In the genomic region with DNA sequence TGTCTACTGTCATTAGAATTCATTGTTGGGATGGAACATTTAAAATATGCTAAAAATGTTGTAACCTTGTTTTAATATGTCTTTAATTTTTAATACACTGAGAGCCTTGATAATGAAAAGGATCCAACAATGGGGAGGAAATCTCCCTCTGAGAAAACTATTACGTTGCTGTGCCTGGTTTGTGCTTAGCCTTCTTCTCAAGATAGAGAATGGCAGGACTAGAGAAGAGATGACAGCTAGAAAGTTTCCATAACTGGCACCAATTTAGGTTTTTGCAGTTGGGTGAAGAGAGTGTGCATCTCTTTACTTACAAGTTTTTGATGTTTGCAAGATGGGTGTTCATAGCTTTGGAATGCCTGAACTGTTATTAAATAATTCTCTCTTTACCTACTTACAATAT, we compare ENCODE assay signal across 20 cellular contexts. TPM values are rescaled to one million over a fixed set of nuclear protein-coding genes. Genes with fewer than 3 reads are reported as not detected.
DNase-seq lines count a peak whose midpoint lies in the region; ATAC-seq, FAIRE-seq and TF ChIP-seq lines count a peak whose summit lies in the region.
"Had no signal": no experiment of that assay in that cellular context is flagged by ENCODE, and none has a peak within 500 bp of the region (broad histone marks: within the 10 kb centered on the region; RNA-seq: fewer than 3 reads in every experiment).

No MANE protein-coding gene starts in this region.

- DNase-seq in A549 (ENCODE audit: low read depth in 1 of 2, low spot score in 1 of 2): no peak
- no peak for DNase-seq in GM12892 (ENCODE audit: insufficient read length)
- DNase-seq: AML-193; Caco-2; Calu3; CD4-positive, alpha-beta T cell; CD8-positive, alpha-beta T cell; DMS79 treated with DMSO at 0.1 percent for 48 hours; GDM1 had no signal

- H3K9me3 ChIP-seq in A549: no peaks in the 10 kb centered on the region
- H3K9me3 ChIP-seq: Caco-2 had no signal

- TF ChIP-seq EP300 in A549 (IDR thresholded peaks at IDR 0.05): no peak

- no peak overlapping the region for H3K27ac ChIP-seq in A549
- H3K27ac ChIP-seq: 22Rv1; BLaER1 treated with 17β-estradiol and CSF1 and Interleukin-3, amounts not matched to agents 10 nM and 100 nM; C4-2B had no signal

- POLR2A ChIA-PET in A549 (lab: Yijun Ruan, JAX): no interaction called here

- peak; percentile 78 for FAIRE-seq in A549 (lab: Jason Lieb, UNC)
- FAIRE-seq in G401.6 (lab: Jason Lieb, UNC): peak; percentile 55
- FAIRE-seq in GM12892 (lab: Jason Lieb, UNC): no peak
- FAIRE-seq: D721Med, GM12878, GM19239 had no signal

- WGBS in A549 (ENCODE audit: missing lambda C conversion rate): 11% methylated on average over 1 of the region's 1 CpG

- no peak for TF ChIP-seq RAD21 in A549 (conservative IDR thresholded peaks at IDR 0.05 in 1 of 2, IDR thresholded peaks at IDR 0.05 in 1 of 2)

- ATAC-seq in A549: no peak
- ATAC-seq in SK-N-SH treated with all-trans-retinoic acid at 6 μM for 48 hours: peak; percentile 83
- no peak for ATAC-seq in HG03432 (IDR thresholded peaks at IDR 0.05; ENCODE audit: unreplicated experiment)
- no peak for ATAC-seq in HG03439 (IDR thresholded peaks at IDR 0.05; ENCODE audit: unreplicated experiment)
- ATAC-seq: CD8-positive, alpha-beta T cell; GM12878 had no signal

- no peaks in the 10 kb centered on the region for H3K4me1 ChIP-seq in A549
- H3K4me1 ChIP-seq: BLaER1 treated with 17β-estradiol and CSF1 and Interleukin-3, amounts not matched to agents 10 nM and 100 nM; Caco-2 had no signal

- H3K4me3 ChIP-seq in A549: no peak overlapping the region
- H3K4me3 ChIP-seq: BLaER1 treated with 17β-estradiol and CSF1 and Interleukin-3, amounts not matched to agents 10 nM and 100 nM; GM12878 had no signal

- no peak for TF ChIP-seq CTCF in A549 (IDR thresholded peaks at IDR 0.05)

- no peak overlapping the region for H3K4me2 ChIP-seq in A549
- H3K4me2 ChIP-seq: BLaER1 treated with 17β-estradiol and CSF1 and Interleukin-3, amounts not matched to agents 10 nM and 100 nM had no signal

- TF ChIP-seq POLR2A in A549 (IDR thresholded peaks at IDR 0.05; ENCODE audit: low read length): no peak
- TF ChIP-seq POLR2A in GM12892 (IDR thresholded peaks at IDR 0.05; ENCODE audit: low read depth, low read length): no peak

- CTCF ChIA-PET in A549 (lab: Yijun Ruan, JAX): no interaction called here

TF ChIP-seq in A549, 52 proteins besides CTCF, POLR2A, EP300 and RAD21 (continues in another document):
- TF ChIP-seq FOSB (CRISPR knock-in tag; IDR thresholded peaks at IDR 0.05) (no peak), NR3C1 (IDR thresholded peaks at IDR 0.05) (no peak), FOXS1 (CRISPR knock-in tag; IDR thresholded peaks at IDR 0.05) (no peak), CBX2 (IDR thresholded peaks at IDR 0.05; ENCODE audit: borderline replicate concordance, low read depth) (no peak), MAFK (IDR thresholded peaks at IDR 0.05; ENCODE audit: partially characterized antibody) (no peak), SMC3 (IDR thresholded peaks at IDR 0.05) (no peak)
- TF ChIP-seq, protein P1, sequence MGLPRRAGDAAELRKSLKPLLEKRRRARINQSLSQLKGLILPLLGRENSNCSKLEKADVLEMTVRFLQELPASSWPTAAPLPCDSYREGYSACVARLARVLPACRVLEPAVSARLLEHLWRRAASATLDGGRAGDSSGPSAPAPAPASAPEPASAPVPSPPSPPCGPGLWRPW (IDR thresholded peaks at IDR 0.05): no peak
- TF ChIP-seq, protein P2, sequence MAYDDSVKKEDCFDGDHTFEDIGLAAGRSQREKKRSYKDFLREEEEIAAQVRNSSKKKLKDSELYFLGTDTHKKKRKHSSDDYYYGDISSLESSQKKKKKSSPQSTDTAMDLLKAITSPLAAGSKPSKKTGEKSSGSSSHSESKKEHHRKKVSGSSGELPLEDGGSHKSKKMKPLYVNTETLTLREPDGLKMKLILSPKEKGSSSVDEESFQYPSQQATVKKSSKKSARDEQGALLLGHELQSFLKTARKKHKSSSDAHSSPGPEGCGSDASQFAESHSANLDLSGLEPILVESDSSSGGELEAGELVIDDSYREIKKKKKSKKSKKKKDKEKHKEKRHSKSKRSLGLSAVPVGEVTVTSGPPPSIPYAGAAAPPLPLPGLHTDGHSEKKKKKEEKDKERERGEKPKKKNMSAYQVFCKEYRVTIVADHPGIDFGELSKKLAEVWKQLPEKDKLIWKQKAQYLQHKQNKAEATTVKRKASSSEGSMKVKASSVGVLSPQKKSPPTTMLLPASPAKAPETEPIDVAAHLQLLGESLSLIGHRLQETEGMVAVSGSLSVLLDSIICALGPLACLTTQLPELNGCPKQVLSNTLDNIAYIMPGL (CRISPR knock-in tag; IDR thresholded peaks at IDR 0.05; ENCODE audit: borderline replicate concordance): no peak

TF ChIP-seq in SK-N-SH treated with all-trans-retinoic acid at 6 μM for 48 hours, 23 proteins besides CTCF, POLR2A, EP300 and RAD21:
- no peak for TF ChIP-seq ZFP3 (CRISPR knock-in tag; IDR thresholded peaks at IDR 0.05)
- no peak for TF ChIP-seq ARNTL (CRISPR knock-in tag; IDR thresholded peaks at IDR 0.05; ENCODE audit: borderline replicate concordance, low read depth)
- TF ChIP-seq TCF4 (CRISPR knock-in tag; IDR thresholded peaks at IDR 0.05; ENCODE audit: borderline replicate concordance): no peak
- TF ChIP-seq RARB (CRISPR knock-in tag; IDR thresholded peaks at IDR 0.05): no peak
- no peak for TF ChIP-seq ZNF8 (CRISPR knock-in tag; IDR thresholded peaks at IDR 0.05)
- TF ChIP-seq ZC3H10 (CRISPR knock-in tag; IDR thresholded peaks at IDR 0.05): peak; percentile 8; the same call in 1 of the 2 replicates

RNA-seq across cellular contexts. Expression of a gene that starts 42.6 kb away (rescaled TPM):
- polyA plus RNA-seq in A549 (2011; rRNA removed): not detected in 2 replicates
- not detected in 2 replicates for polyA plus RNA-seq in A549 (2012; cell fraction: cytosol; rRNA removed)
- not detected in 2 replicates for polyA plus RNA-seq in A549 (2012; cell fraction: nucleus; rRNA removed)
- polyA plus RNA-seq in A549 (2017; fragmentation: RNase III; extraction: RNeasy Plus Mini Kit Qiagen cat#74134 plus additional on column Dnase treatment): not detected in 3 replicates
- 0.29 TPM in 1 of 2 replicates, not detected in the other for polyA minus RNA-seq in A549 (2011; rRNA and poly(A)+ RNA removed)
- not detected for polyA plus RNA-seq in GM12892 (2012; ENCODE audit: missing spikeins)
- polyA plus RNA-seq: BJ, GM12878 had no signal
